ENCODE assay signal across 4 cellular contexts in the genomic region with DNA sequence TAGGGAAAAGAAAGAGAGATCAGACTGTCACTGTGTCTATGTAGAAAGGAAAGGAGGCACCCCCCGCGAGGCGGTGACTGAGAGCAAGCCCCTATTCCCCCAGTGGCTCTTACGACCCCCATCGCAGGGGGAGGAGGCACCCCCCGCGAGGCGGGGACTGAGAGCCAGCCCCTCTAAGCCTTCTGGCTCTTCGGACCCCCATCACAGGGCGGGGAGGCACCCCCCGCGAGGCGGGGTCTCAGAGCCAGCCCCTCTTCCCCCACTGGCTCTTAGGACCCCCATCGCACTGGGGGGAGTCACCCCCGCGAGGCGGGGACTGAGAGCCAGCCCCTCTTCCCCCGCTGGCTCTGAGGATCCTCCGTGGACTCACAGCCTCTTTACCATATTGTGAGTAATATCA. TPM values are rescaled to one million over a fixed set of nuclear protein-coding genes. Genes with fewer than 3 reads are reported as not detected.
"Had no signal": no experiment of that assay in that cellular context is flagged by ENCODE, and none has a peak within 500 bp of the region (broad histone marks: within the 10 kb centered on the region; RNA-seq: fewer than 3 reads in every experiment).

No MANE protein-coding gene starts in this region.

RNA-seq across cellular contexts. Expression of a gene that starts 23.9 kb away (rescaled TPM):
- total RNA-seq: M059J, PC-3, Peyer's patch, SK-MEL-5 had no signal
